ENCODE assay signal across 20 cellular contexts in the genomic region with DNA sequence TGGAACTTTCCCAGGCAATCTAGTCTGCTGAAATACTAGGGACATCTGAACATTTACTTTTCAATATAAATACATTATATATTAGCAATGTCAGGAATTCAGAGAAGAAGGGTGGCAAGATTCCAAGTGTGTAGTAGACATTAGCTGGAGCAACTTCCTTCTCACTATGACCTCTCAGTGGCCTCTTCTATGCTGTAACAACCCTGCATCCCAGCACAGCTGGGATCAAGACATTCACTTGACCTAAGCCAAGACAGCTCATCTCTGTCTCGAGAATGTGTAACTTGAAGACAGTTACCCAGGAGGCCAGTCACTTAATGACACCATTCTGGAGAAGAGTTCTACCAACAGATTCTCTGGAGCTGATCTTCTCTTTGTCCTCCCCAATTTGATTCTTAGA.
A peak's percentile ranks its signal among the peaks of the same experiment; 100 is the strongest.
DNase-seq lines count a peak whose midpoint lies in the region; TF ChIP-seq lines count a peak whose summit lies in the region.
"Had no signal": no experiment of that assay in that cellular context is flagged by ENCODE, and none has a peak within 500 bp of the region (broad histone marks: within the 10 kb centered on the region; RNA-seq: fewer than 3 reads in every experiment).

No MANE protein-coding gene starts in this region.

- CTCF ChIA-PET in activated CD4-positive, alpha-beta T cell treated with anti-CD3 and anti-CD28 coated beads, Interleukin-2, amount 10 ng/mL, durations not matched to agents 7 days and 5 days (lab: Charles Lee): no interaction called here

- no peak overlapping the region for H3K4me3 Mint-ChIP-seq in activated CD4-positive, alpha-beta T cell treated with anti-CD3 and anti-CD28 coated beads, Interleukin-2, amount 10 ng/mL, durations not matched to agents 7 days and 5 days
- H3K4me3 Mint-ChIP-seq: activated naive CD8-positive, alpha-beta T cell treated with anti-CD3 and anti-CD28 coated beads, Interleukin-2, amount 50 U/mL, for 24 hours had no signal

- H3K4me3 ChIP-seq in MG63: no peak overlapping the region
- H3K4me3 ChIP-seq in epithelial cell of proximal tubule (ENCODE audit: low read depth, low read length): no peak overlapping the region
- H3K4me3 ChIP-seq in WERI-Rb-1 (ENCODE audit: low read depth, low read length): no peak overlapping the region
- H3K4me3 ChIP-seq: coronary artery, esophagus squamous epithelium had no signal

- no peaks in the 10 kb centered on the region for H3K4me1 Mint-ChIP-seq in activated CD4-positive, alpha-beta T cell treated with anti-CD3 and anti-CD28 coated beads, Interleukin-2, amount 10 ng/mL, durations not matched to agents 7 days and 5 days
- H3K4me1 Mint-ChIP-seq: activated naive CD8-positive, alpha-beta T cell treated with anti-CD3 and anti-CD28 coated beads, Interleukin-2, amount 50 U/mL, for 24 hours had no signal

- H3K9me3 Mint-ChIP-seq in activated CD4-positive, alpha-beta T cell treated with anti-CD3 and anti-CD28 coated beads, Interleukin-2, amount 10 ng/mL, durations not matched to agents 7 days and 5 days: peaks cover 2% of the 10 kb centered on the region

- no peak overlapping the region for H3K27ac ChIP-seq in WERI-Rb-1
- H3K27ac ChIP-seq: coronary artery, esophagus squamous epithelium, KMS-11, neutrophil had no signal

- H3K27me3 ChIP-seq in MG63 (no peaks in the 10 kb centered on the region), WERI-Rb-1 (ENCODE audit: insufficient read depth, low read depth, severe bottlenecking) (no peaks in the 10 kb centered on the region)
- H3K27me3 ChIP-seq: BE2C, esophagus squamous epithelium, neutrophil had no signal

- in situ Hi-C loops in Caki2 (cut with HindIII; ENCODE audit: low pct_unique_long_range_greater_than_20kb, low sequenced_read_pairs): no loop called here

- TF ChIP-seq CTCF in epithelial cell of proximal tubule (conservative IDR thresholded peaks at IDR 0.05; ENCODE audit: low read depth, low read length) (no peak), WERI-Rb-1 (IDR thresholded peaks at IDR 0.05; ENCODE audit: low read depth, low read length) (no peak)

- no peaks in the 10 kb centered on the region for H3K36me3 Mint-ChIP-seq in activated CD4-positive, alpha-beta T cell treated with anti-CD3 and anti-CD28 coated beads, Interleukin-2, amount 10 ng/mL, durations not matched to agents 7 days and 5 days (ENCODE audit: low read depth)

- POLR2A ChIA-PET in activated CD4-positive, alpha-beta T cell treated with anti-CD3 and anti-CD28 coated beads, Interleukin-2, amount 10 ng/mL, durations not matched to agents 7 days and 5 days (lab: Charles Lee): no interaction called here

- H3K9me3 ChIP-seq in MG63 (no peaks in the 10 kb centered on the region), WERI-Rb-1 (ENCODE audit: severe bottlenecking) (no peaks in the 10 kb centered on the region)
- H3K9me3 ChIP-seq: BE2C, esophagus squamous epithelium, neutrophil had no signal

- DNase-seq in Caki2 (ENCODE audit: low read depth) (peak; percentile 87), MG63 (peak; percentile 49), epithelial cell of proximal tubule (ENCODE audit: low read depth) (peak; percentile 79), myocyte (ENCODE audit: low read depth) (peak; percentile 45), WERI-Rb-1 (no peak), DMS153 treated with DMSO at 0.1 percent for 48 hours (lab: John Stamatoyannopoulos, UW; ENCODE audit: unreplicated experiment) (no peak)
- DNase-seq in activated CD4-positive, alpha-beta T cell treated with anti-CD3 and anti-CD28 coated beads, Interleukin-2, amount 10 ng/mL, durations not matched to agents 7 days and 5 days: no peak
- DNase-seq in activated CD4-positive, alpha-beta T cell treated with anti-CD3 and anti-CD28 coated beads, Interleukin-2, amount 50 U/mL, for 1 hour: no peak
- DNase-seq: activated naive CD8-positive, alpha-beta T cell treated with anti-CD3 and anti-CD28 coated beads, Interleukin-2, amount 50 U/mL, for 24 hours; activated T-cell treated with anti-CD3 and anti-CD28 coated beads, Interleukin-2, amount 50 U/mL, for 1 hour; BE2C; esophagus squamous epithelium; NCI-H187 treated with DMSO at 0.1 percent for 48 hours; NCI-H510A treated with DMSO at 0.1 percent for 48 hours; OCI-M1; stimulated activated naive CD8-positive, alpha-beta T cell treated with anti-CD3 and anti-CD28 coated beads, Interleukin-15, Interleukin-2, amounts not matched to agents 100 U/mL and 50 U/mL, for 24 hours; SW 1271 had no signal

- no peak overlapping the region for H3K27ac Mint-ChIP-seq in activated CD4-positive, alpha-beta T cell treated with anti-CD3 and anti-CD28 coated beads, Interleukin-2, amount 10 ng/mL, durations not matched to agents 7 days and 5 days
- H3K27ac Mint-ChIP-seq: activated naive CD8-positive, alpha-beta T cell treated with anti-CD3 and anti-CD28 coated beads, Interleukin-2, amount 50 U/mL, for 24 hours had no signal

- no peaks in the 10 kb centered on the region for H3K27me3 Mint-ChIP-seq in activated CD4-positive, alpha-beta T cell treated with anti-CD3 and anti-CD28 coated beads, Interleukin-2, amount 10 ng/mL, durations not matched to agents 7 days and 5 days

- H3K36me3 ChIP-seq in MG63 (no peaks in the 10 kb centered on the region), WERI-Rb-1 (no peaks in the 10 kb centered on the region)
- H3K36me3 ChIP-seq: BE2C, esophagus squamous epithelium, neutrophil had no signal

Comparison
In these comparisons a context has a peak if more than half of its experiments do, and no peak if none do; other contexts are left out.
1. DNase-seq: peak in Caki2 (single experiment), MG63 (single experiment), epithelial cell of proximal tubule (single experiment) and myocyte (single experiment); none in activated CD4-positive, alpha-beta T cell treated with anti-CD3 and anti-CD28 coated beads, Interleukin-2, amount 10 ng/mL, durations not matched to agents 7 days and 5 days (single experiment), WERI-Rb-1 (single experiment), DMS153 treated with DMSO at 0.1 percent for 48 hours (single experiment) and activated CD4-positive, alpha-beta T cell treated with anti-CD3 and anti-CD28 coated beads, Interleukin-2, amount 50 U/mL, for 1 hour (single experiment).